ENCODE assay signal across 8 cellular contexts in genomic region chr2:131105950-131106801, GRCh38. TPM values are rescaled to one million over a fixed set of nuclear protein-coding genes. Genes with fewer than 3 reads are reported as not detected.
DNase-seq lines count a peak whose midpoint lies in the region; ATAC-seq and TF ChIP-seq lines count a peak whose summit lies in the region.

No MANE protein-coding gene starts in this region.

- TF ChIP-seq CTCF in Caco-2 (IDR thresholded peaks at IDR 0.05; ENCODE audit: insufficient read depth in 1 of 2, low read depth in 1 of 2, low read length in 1 of 2, severe bottlenecking in 1 of 2, unreplicated experiment in 1 of 2) (no peak), cardiac fibroblast (IDR thresholded peaks at IDR 0.05; ENCODE audit: low read depth, low read length) (no peak)

- no peaks in the 10 kb centered on the region for H3K27me3 ChIP-seq in Caco-2 (replicated peaks; ENCODE audit: control insufficient read depth, insufficient read depth, low read length)
- H3K27me3 ChIP-seq in layer of hippocampus (ENCODE audit: control insufficient read depth, insufficient read depth, low read length), result no peaks in the 10 kb centered on the region

- no peaks in the 10 kb centered on the region for H3K36me3 ChIP-seq in Caco-2 (ENCODE audit: control insufficient read depth, insufficient read depth, low read length)

- H3K36me3 Mint-ChIP-seq in Caco-2 (ENCODE audit: insufficient read depth, unreplicated experiment), result peaks cover 44% of the 10 kb centered on the region

- no peaks in the 10 kb centered on the region for H3K9me3 Mint-ChIP-seq in Caco-2 (ENCODE audit: unreplicated experiment)

- no peaks in the 10 kb centered on the region for H3K9me3 ChIP-seq in Caco-2

- intact Hi-C loops in Caco-2 (cut with micrococcal nuclease; ENCODE audit: unreplicated experiment), result no loop called here

- H3K4me3 ChIP-seq in Caco-2 (ENCODE audit: low read depth, low read length) (peak overlapping the region; percentile 97), cardiac fibroblast (replicated peaks in 1 of 2; ENCODE audit: low read depth in 2 of 2, low read length in 2 of 2) (peak overlapping the region; percentile 97 to 100)

- no peaks in the 10 kb centered on the region for H3K27me3 Mint-ChIP-seq in Caco-2 (ENCODE audit: insufficient read depth, unreplicated experiment)

- peaks cover 25% of the 10 kb centered on the region for H3K4me1 Mint-ChIP-seq in Caco-2 (ENCODE audit: low read depth, unreplicated experiment)

- peak overlapping the region; percentile 88 for H3K27ac ChIP-seq in layer of hippocampus (ENCODE audit: low read depth, low read length)

- H3K4me1 ChIP-seq in Caco-2, result 0 out of 2 replicates have a peak, but pooled peaks cover 13% of the 10 kb centered on the region

- CTCF ChIA-PET in Caco-2 (lab: Charles Lee), result no interaction called here

- peak overlapping the region; percentile 96 for H3K4me3 Mint-ChIP-seq in Caco-2 (ENCODE audit: unreplicated experiment)

- POLR2A ChIA-PET in Caco-2 (lab: Charles Lee), result interaction anchor here (1.0 kb wide), 1 partner anchor 13 kb away, joined by 5 read pairs; the partner anchor contains the start of gene FAM168B

- DNase-seq in Caco-2, result peak; percentile 45
- peak; percentile 49 for DNase-seq in SKM-1 (lab: John Stamatoyannopoulos, UW; ENCODE audit: unreplicated experiment)
- DNase-seq in cardiac fibroblast (ENCODE audit: low read depth in 2 of 2), result peak; percentile 57 to 69
- peak; percentile 41 to 59 for DNase-seq in stimulated activated CD4-positive, alpha-beta T cell treated with anti-CD3 and anti-CD28 coated beads, Interleukin-4, amount 100 ng/mL, for 4 hours
- no peak for DNase-seq in NCI-H2107 treated with DMSO at 0.1 percent for 48 hours (lab: John Stamatoyannopoulos, UW; ENCODE audit: unreplicated experiment)

- peak overlapping the region; percentile 92 for H3K27ac Mint-ChIP-seq in Caco-2 (ENCODE audit: unreplicated experiment)

- ATAC-seq in GM19438 (IDR thresholded peaks at IDR 0.05; ENCODE audit: low read depth, unreplicated experiment) (peak; percentile 41), HG03521 (IDR thresholded peaks at IDR 0.05; ENCODE audit: unreplicated experiment) (peak; percentile 40)

- TSS peak; percentile 49 for BruUV-seq in Caco-2 (replicated peaks; lab: Mats Ljungman, UMichigan)

RNA-seq across cellular contexts. Expression of gene PLEKHB2, which starts 1.0 kb away (rescaled TPM):
- total RNA-seq in Caco-2 (2022), result 132 and 139 TPM in 2 replicates

RNA-seq across cellular contexts. Expression of gene FAM168B, which starts 12.9 kb away (rescaled TPM):
- total RNA-seq in Caco-2 (2022), result 109 and 119 TPM in 2 replicates
